ENCODE assay signal across 15 cellular contexts in the genomic region with DNA sequence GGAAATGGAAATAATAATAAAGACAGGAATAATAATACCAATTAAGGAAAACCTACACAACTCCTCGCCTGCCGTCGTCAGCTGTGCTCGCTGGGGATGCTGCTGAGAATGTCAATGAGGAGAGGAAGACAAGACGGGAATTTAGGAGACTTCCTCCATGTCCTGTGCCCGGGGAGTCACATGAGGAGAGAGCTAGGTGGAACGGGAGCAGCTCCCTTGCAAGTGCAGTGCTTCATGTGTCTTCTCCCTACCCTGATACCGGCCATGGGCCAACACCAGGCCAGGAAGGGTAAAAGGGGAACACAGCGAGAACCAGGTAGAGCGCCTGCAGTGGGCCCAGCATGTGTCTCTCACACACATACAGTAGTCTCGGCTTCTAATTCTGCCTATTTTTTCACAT. TPM values are rescaled to one million over a fixed set of nuclear protein-coding genes. Genes with fewer than 3 reads are reported as not detected.
DNase-seq lines count a peak whose midpoint lies in the region; ATAC-seq and TF ChIP-seq lines count a peak whose summit lies in the region.
"Had no signal": no experiment of that assay in that cellular context is flagged by ENCODE, and none has a peak within 500 bp of the region (broad histone marks: within the 10 kb centered on the region; RNA-seq: fewer than 3 reads in every experiment).

No MANE protein-coding gene starts in this region.

- peaks cover 23% of the 10 kb centered on the region for H3K4me1 Mint-ChIP-seq in T-helper 17 cell

- DNase-seq in left ventricle myocardium inferior (no peak), left ventricle myocardium superior (no peak), T-helper 17 cell (no peak), medulla oblongata (ENCODE audit: extremely low spot score) (peak; percentile 33), T1000 (lab: John Stamatoyannopoulos, UW) (no peak), uterus (no peak)
- DNase-seq: BE2C; CD8-positive, alpha-beta T cell; COR-L47; DMS53; GF-D8 had no signal

- H3K27ac Mint-ChIP-seq in T-helper 17 cell, result peak overlapping the region; percentile 34
- H3K27ac Mint-ChIP-seq: CD8-positive, alpha-beta T cell had no signal

- peak overlapping the region; percentile 82 for H3K27ac ChIP-seq in left ventricle myocardium inferior (replicated peaks)
- no peak overlapping the region for H3K27ac ChIP-seq in uterus
- H3K27ac ChIP-seq: C4-2B, HL-60 had no signal

- peaks cover 2% of the 10 kb centered on the region for H3K36me3 Mint-ChIP-seq in T-helper 17 cell (ENCODE audit: low read depth)

- TF ChIP-seq POLR2A in uterus (IDR thresholded peaks at IDR 0.05), result no peak

- intact Hi-C loops in left ventricle myocardium inferior (cut with micrococcal nuclease), result no loop called here
- intact Hi-C loops in left ventricle myocardium superior (cut with micrococcal nuclease), result no loop called here
- intact Hi-C loops in uterus (cut with DNase I; ENCODE audit: low total_unique reads), result no loop called here

- no peak overlapping the region for H3K4me3 Mint-ChIP-seq in T-helper 17 cell
- H3K4me3 Mint-ChIP-seq: CD8-positive, alpha-beta T cell had no signal

- H3K9me3 ChIP-seq in left ventricle myocardium inferior (replicated peaks), result no peaks in the 10 kb centered on the region
- H3K9me3 ChIP-seq in T-helper 17 cell (ENCODE audit: control insufficient read depth, low read length, poor library complexity, severe bottlenecking), result no peaks in the 10 kb centered on the region
- H3K9me3 ChIP-seq in uterus, result no peaks in the 10 kb centered on the region
- H3K9me3 ChIP-seq: BE2C had no signal

- H3K4me1 ChIP-seq in left ventricle myocardium inferior, result peaks cover 100% of the 10 kb centered on the region
- H3K4me1 ChIP-seq in uterus, result no peaks in the 10 kb centered on the region
- H3K4me1 ChIP-seq: BE2C had no signal

- TF ChIP-seq CTCF in left ventricle myocardium inferior (IDR thresholded peaks at IDR 0.05; ENCODE audit: borderline replicate concordance) (no peak), uterus (IDR thresholded peaks at IDR 0.05) (no peak)

- H3K4me3 ChIP-seq in left ventricle myocardium inferior (no peak overlapping the region), uterus (no peak overlapping the region)

- H3K27me3 ChIP-seq in left ventricle myocardium inferior (ENCODE audit: low read depth), result no peaks in the 10 kb centered on the region
- H3K27me3 ChIP-seq in uterus, result no peaks in the 10 kb centered on the region

- ATAC-seq in left ventricle myocardium superior (no peak), T-helper 17 cell (no peak), HG02885 (IDR thresholded peaks at IDR 0.05; ENCODE audit: poor library complexity, unreplicated experiment) (no peak)
- ATAC-seq: CD8-positive, alpha-beta T cell; HCT116 had no signal

- no peaks in the 10 kb centered on the region for H3K27me3 Mint-ChIP-seq in T-helper 17 cell

- H3K36me3 ChIP-seq in left ventricle myocardium inferior (no peaks in the 10 kb centered on the region), uterus (no peaks in the 10 kb centered on the region)
- H3K36me3 ChIP-seq: BE2C had no signal

RNA-seq across cellular contexts. Expression of a gene that starts 11.8 kb away (rescaled TPM):
- total RNA-seq in left ventricle myocardium inferior, result 36.8 TPM
- 39.6 TPM for total RNA-seq in left ventricle myocardium superior
- 100 to 1,000 TPM in 1 of 2 donors, 10 to 100 TPM in 1; 95.2 to 119 TPM for total RNA-seq in T-helper 17 cell
- total RNA-seq in uterus, result 100 to 1,000 TPM in 3 of 4 donors, 10 to 100 TPM in 1; 79.1 to 197 (median 107) TPM
